ENCODE assay signal across 8 cellular contexts in the genomic region with DNA sequence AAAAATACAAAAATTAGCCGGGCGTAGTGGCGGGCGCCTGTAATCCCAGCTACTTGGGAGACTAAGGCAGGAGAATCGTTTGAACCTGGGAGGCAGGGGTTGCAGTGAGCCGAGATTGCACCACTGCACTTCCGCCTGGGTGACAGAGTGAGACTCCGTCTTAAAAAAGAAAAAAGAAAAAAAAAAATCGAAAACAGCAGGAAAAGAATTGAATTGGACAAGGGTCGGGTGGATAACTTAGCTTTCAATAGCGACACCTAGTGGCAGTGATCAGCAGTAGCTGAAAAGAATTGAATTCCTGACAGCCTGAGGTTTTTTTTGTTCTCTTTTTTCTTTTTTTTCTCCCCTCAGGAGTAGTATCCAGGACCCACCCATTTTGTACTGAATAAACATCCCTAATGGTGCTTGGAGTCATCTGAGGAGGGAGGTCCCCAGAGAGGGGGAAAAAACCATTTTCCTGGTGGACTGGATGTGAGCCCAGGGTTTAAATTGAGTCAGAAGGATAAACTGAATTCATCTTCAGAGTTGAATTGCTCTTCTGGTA. TPM values are rescaled to one million over a fixed set of nuclear protein-coding genes. Genes with fewer than 3 reads are reported as not detected.
DNase-seq lines count a peak whose midpoint lies in the region; ATAC-seq and TF ChIP-seq lines count a peak whose summit lies in the region.

No MANE protein-coding gene starts in this region.

- H3K27me3 Mint-ChIP-seq in Calu3 (ENCODE audit: unreplicated experiment) (no peaks in the 10 kb centered on the region), naive B cell (peaks cover 0 to 3% (median 0%) of the 10 kb centered on the region in 3 donors)
- no peaks in the 10 kb centered on the region for H3K27me3 Mint-ChIP-seq in activated CD4-positive, alpha-beta memory T cell treated with anti-CD3 and anti-CD28 coated beads for 36 hours

- H3K9me3 Mint-ChIP-seq in Calu3 (ENCODE audit: low read depth, unreplicated experiment) (no peaks in the 10 kb centered on the region), naive B cell (no peaks in the 10 kb centered on the region)
- H3K9me3 Mint-ChIP-seq in activated CD4-positive, alpha-beta memory T cell treated with anti-CD3 and anti-CD28 coated beads for 36 hours = no peaks in the 10 kb centered on the region

- H3K4me3 Mint-ChIP-seq in Calu3 (ENCODE audit: low read depth, unreplicated experiment) (peak overlapping the region; percentile 21), naive B cell (peak overlapping the region in 2 of 8 donors; percentile 47 to 57)
- H3K4me3 Mint-ChIP-seq in activated CD4-positive, alpha-beta memory T cell treated with anti-CD3 and anti-CD28 coated beads for 36 hours = no peak overlapping the region

- no peak for TF ChIP-seq EP300 in esophagus muscularis mucosa (IDR thresholded peaks at IDR 0.05)

- peaks cover 0 to 10% (median 7%) of the 10 kb centered on the region in 4 donors for H3K4me1 ChIP-seq in esophagus muscularis mucosa
- peaks cover 0 to 9% of the 10 kb centered on the region in 2 donors for H3K4me1 ChIP-seq in thyroid gland

- no peaks in the 10 kb centered on the region for H3K9me3 ChIP-seq in esophagus muscularis mucosa
- no peaks in the 10 kb centered on the region for H3K9me3 ChIP-seq in thyroid gland

- DNase-seq in Calu3 = peak; percentile 77
- DNase-seq in HK-2 (ENCODE audit: unreplicated experiment) = peak; percentile 37
- DNase-seq in NCI-H748 (lab: John Stamatoyannopoulos, UW; ENCODE audit: unreplicated experiment) = peak; percentile 82
- peak; percentile 45 for DNase-seq in activated CD4-positive, alpha-beta memory T cell treated with anti-CD3 and anti-CD28 coated beads for 36 hours
- no peak for DNase-seq in esophagus muscularis mucosa (ENCODE audit: extremely low spot score)
- peak; percentile 45 for DNase-seq in naive B cell
- peak; percentile 56 to 59 for DNase-seq in thyroid gland

- H3K27ac ChIP-seq in esophagus muscularis mucosa (replicated peaks in 1 of 4) (no peak overlapping the region), thyroid gland (peak overlapping the region in 2 of 3 donors; percentile 25 to 47)

- H3K36me3 Mint-ChIP-seq in Calu3 (ENCODE audit: insufficient read depth, unreplicated experiment) (no peaks in the 10 kb centered on the region), naive B cell (no peaks in the 10 kb centered on the region)
- H3K36me3 Mint-ChIP-seq in activated CD4-positive, alpha-beta memory T cell treated with anti-CD3 and anti-CD28 coated beads for 36 hours = no peaks in the 10 kb centered on the region

- H3K27ac Mint-ChIP-seq in Calu3 (ENCODE audit: unreplicated experiment) = peak overlapping the region; percentile 35
- H3K27ac Mint-ChIP-seq in activated CD4-positive, alpha-beta memory T cell treated with anti-CD3 and anti-CD28 coated beads for 36 hours = no peak overlapping the region
- H3K27ac Mint-ChIP-seq in naive B cell = peak overlapping the region in 2 of 6 donors; percentile 9 to 89

- no peaks in the 10 kb centered on the region for H3K27me3 ChIP-seq in esophagus muscularis mucosa
- no peaks in the 10 kb centered on the region for H3K27me3 ChIP-seq in thyroid gland

- ATAC-seq in naive B cell (ENCODE audit: low read depth in 2 of 2) (peak; percentile 53 to 60), HG03159 (IDR thresholded peaks at IDR 0.05; ENCODE audit: unreplicated experiment) (no peak)

- H3K36me3 ChIP-seq in esophagus muscularis mucosa = no peaks in the 10 kb centered on the region
- no peaks in the 10 kb centered on the region for H3K36me3 ChIP-seq in thyroid gland

- POLR2A ChIA-PET in activated CD4-positive, alpha-beta memory T cell treated with anti-CD3 and anti-CD28 coated beads for 36 hours (lab: Charles Lee) = interaction anchor here (0.6 kb wide), 1 partner anchor 169 kb away, joined by 3 read pairs; no protein-coding TSS in a partner anchor

- H3K4me3 ChIP-seq in esophagus muscularis mucosa (peak overlapping the region; percentile 30 to 41 (median 33)), thyroid gland (replicated peaks in 1 of 3) (peak overlapping the region in 1 of 3 donors; percentile 10)

- WGBS in esophagus muscularis mucosa = 24% methylated on average over 11 of the region's 11 CpGs
- WGBS in thyroid gland, 2 donors = 18 to 24% methylated on average over 11 of the region's 11 CpGs

- TF ChIP-seq CTCF in Calu3 (IDR thresholded peaks at IDR 0.05; ENCODE audit: unreplicated experiment) (peak; percentile 74), esophagus muscularis mucosa (IDR thresholded peaks at IDR 0.05) (peak; percentile 74 to 90 (median 87)), thyroid gland (IDR thresholded peaks at IDR 0.05) (peak; percentile 84 to 98 (median 90))

- no peak for TF ChIP-seq POLR2A in esophagus muscularis mucosa (IDR thresholded peaks at IDR 0.05; ENCODE audit: low read depth)
- TF ChIP-seq POLR2A in thyroid gland (IDR thresholded peaks at IDR 0.05) = no peak

- intact Hi-C loops in Calu3 (cut with micrococcal nuclease; ENCODE audit: unreplicated experiment) = loop anchor here (1.0 to 2.0 kb wide), 5 partner anchors 23 to 257 kb away; a partner anchor contains a TSS
- intact Hi-C loops in activated CD4-positive, alpha-beta memory T cell treated with anti-CD3 and anti-CD28 coated beads for 36 hours (cut with micrococcal nuclease) = loop anchor here (1.0 to 5.0 kb wide), 7 partner anchors 41 to 258 kb away; no protein-coding TSS in a partner anchor
- intact Hi-C loops in esophagus muscularis mucosa (cut with DNase I) = loop anchor here (2.0 to 5.0 kb wide), 3 partner anchors 88 to 257 kb away; a partner anchor contains a TSS
- intact Hi-C loops in thyroid gland (cut with DNase I) = loop anchor here (5.0 to 10.0 kb wide), 2 partner anchors 85 to 258 kb away; a partner anchor contains a TSS

- H3K4me1 Mint-ChIP-seq in Calu3 (ENCODE audit: low read depth, unreplicated experiment) = peaks cover 39% of the 10 kb centered on the region
- H3K4me1 Mint-ChIP-seq in activated CD4-positive, alpha-beta memory T cell treated with anti-CD3 and anti-CD28 coated beads for 36 hours (ENCODE audit: low read depth) = peaks cover 26% of the 10 kb centered on the region
- peaks cover 0 to 8% (median 5%) of the 10 kb centered on the region in 3 donors for H3K4me1 Mint-ChIP-seq in naive B cell

- CTCF ChIA-PET in Calu3 (lab: Charles Lee) = interaction anchor here (0.7 to 2.5 kb wide), 20 partner anchors 16 to 1493 kb away, joined by 3 to 29 read pairs (median 4); a partner anchor contains a TSS
- CTCF ChIA-PET in activated CD4-positive, alpha-beta memory T cell treated with anti-CD3 and anti-CD28 coated beads for 36 hours (lab: Charles Lee) = interaction anchor here (0.6 to 8.3 kb wide), 44 partner anchors 9 to 1518 kb away, joined by 3 to 117 read pairs (median 4); a partner anchor contains a TSS

- no TSS peak for BruUV-seq in Calu3 (replicated peaks; lab: Mats Ljungman, UMichigan)

RNA-seq across cellular contexts. Expression of a gene that starts 55.1 kb away (rescaled TPM):
- total RNA-seq in Calu3 (2022) (258 and 276 TPM in 2 replicates), esophagus muscularis mucosa (10 to 100 TPM; 39.9 to 57.3 (median 44.6) TPM), thyroid gland (10 to 100 TPM; 35.3 to 76.2 (median 53.4) TPM)
- 100 to 1,000 TPM; 199 to 207 TPM for total RNA-seq in activated CD4-positive, alpha-beta memory T cell treated with anti-CD3 and anti-CD28 coated beads for 36 hours
- 100 to 1,000 TPM; 126 to 139 (median 131) TPM for polyA plus RNA-seq in naive B cell (ENCODE audit: low read depth in 6 of 6)

Comparison
In these comparisons a context has a peak if more than half of its experiments do, and no peak if none do; other contexts are left out.
1. H3K27ac ChIP-seq: peak in thyroid gland (2 of 3); none in esophagus muscularis mucosa (0 of 4).
2. Peak in every context shown above with its lines, with median percentiles within 50 percentile points of each other: CTCF ChIP-seq.